Comparison of ENCODE assay signal across 28 cellular contexts in the genomic region with DNA sequence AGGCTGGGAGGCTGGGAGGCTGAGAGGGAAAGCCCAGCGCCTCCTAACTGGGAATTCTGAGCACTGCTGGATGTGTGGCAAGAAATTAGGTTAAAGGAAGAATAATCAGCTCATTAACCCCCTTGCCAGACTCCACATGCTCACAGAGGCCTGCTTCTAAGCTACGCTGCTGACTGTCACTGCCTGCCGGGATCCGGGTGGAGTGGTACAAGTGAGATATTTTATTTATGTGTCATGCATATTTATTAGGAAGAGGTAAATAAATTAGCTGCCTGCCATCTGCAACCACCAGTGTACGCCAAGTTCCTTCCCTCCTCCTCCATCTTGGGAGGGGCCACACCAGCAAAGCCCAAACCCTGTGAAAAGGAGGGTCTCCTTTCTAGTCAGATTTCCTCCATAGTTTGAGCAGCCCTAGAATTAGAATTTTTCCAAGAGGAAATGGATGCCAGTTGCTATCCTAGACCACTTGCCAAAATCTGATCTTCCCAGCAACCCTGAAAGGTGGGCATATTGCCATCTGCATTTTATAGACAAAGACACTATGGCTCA. TPM values are rescaled to one million over a fixed set of nuclear protein-coding genes. Genes with fewer than 3 reads are reported as not detected.
"Had no signal": no experiment of that assay in that cellular context is flagged by ENCODE, and none has a peak within 500 bp of the region (broad histone marks: within the 10 kb centered on the region; RNA-seq: fewer than 3 reads in every experiment).

No MANE protein-coding gene starts in this region.

- H3K27ac ChIP-seq: coronary artery, hepatocyte, parathyroid adenoma, psoas muscle, right lobe of liver, spleen had no signal

- H3K4me3 Mint-ChIP-seq: endodermal cell; naive B cell; nephron; stimulated activated naive B cell treated with anti-CD40 and anti-IgM and Interleukin-4, amounts not matched to agents 10 μg/mL and 1 μg/mL and 100 μg/mL, for 72 hours; stimulated activated naive CD8-positive, alpha-beta T cell treated with anti-CD3 and anti-CD28 coated beads, Interleukin-15, amount 100 ng/mL, for 72 hours had no signal

- H3K36me3 ChIP-seq: right lobe of liver, spleen had no signal

- H3K36me3 Mint-ChIP-seq: naive B cell; stimulated activated naive B cell treated with anti-CD40 and anti-IgM and Interleukin-4, amounts not matched to agents 10 μg/mL and 1 μg/mL and 100 μg/mL, for 72 hours had no signal

- DNase-seq: effector CD4-positive, alpha-beta T cell; endodermal cell; erythroblast; foreskin melanocyte; head of caudate nucleus; left colon; left ventricle myocardium superior; mesenchymal stem cell; midbrain; naive B cell; psoas muscle; retina; right lobe of liver; spleen; stimulated activated CD4-positive, alpha-beta T cell treated with anti-CD3 and anti-CD28 coated beads, Interleukin-15, amount 100 ng/mL, for 24 hours; stimulated activated CD4-positive, alpha-beta T cell treated with anti-CD3 and anti-CD28 coated beads, Interleukin-1b, Interleukin-23, amount 100 ng/mL, for 48 hours; stimulated activated CD4-positive, alpha-beta T cell treated with anti-CD3 and anti-CD28 coated beads, Interleukin-4, amount 100 ng/mL, for 4 hours; stimulated activated naive B cell treated with anti-CD40 and anti-IgM and Interleukin-4, amounts not matched to agents 10 μg/mL and 1 μg/mL and 100 μg/mL, for 72 hours; stimulated activated naive CD8-positive, alpha-beta T cell treated with anti-CD3 and anti-CD28 coated beads, Interleukin-15, amount 100 ng/mL, for 72 hours; trophoblast cell had no signal

- H3K9me3 Mint-ChIP-seq: endodermal cell; nephron; stimulated activated naive B cell treated with anti-CD40 and anti-IgM and Interleukin-4, amounts not matched to agents 10 μg/mL and 1 μg/mL and 100 μg/mL, for 72 hours; stimulated activated naive CD8-positive, alpha-beta T cell treated with anti-CD3 and anti-CD28 coated beads, Interleukin-15, amount 100 ng/mL, for 72 hours had no signal

- ATAC-seq: left colon; left ventricle myocardium superior; psoas muscle; right lobe of liver; stimulated activated naive B cell treated with anti-CD40 and anti-IgM and Interleukin-4, amounts not matched to agents 10 μg/mL and 1 μg/mL and 100 μg/mL, for 72 hours; stimulated activated naive CD8-positive, alpha-beta T cell treated with anti-CD3 and anti-CD28 coated beads, Interleukin-15, amount 100 ng/mL, for 72 hours had no signal

- H3K9me3 ChIP-seq: psoas muscle, right lobe of liver, spleen had no signal

- H3K27ac Mint-ChIP-seq: endodermal cell; naive B cell; nephron; stimulated activated naive B cell treated with anti-CD40 and anti-IgM and Interleukin-4, amounts not matched to agents 10 μg/mL and 1 μg/mL and 100 μg/mL, for 72 hours; stimulated activated naive CD8-positive, alpha-beta T cell treated with anti-CD3 and anti-CD28 coated beads, Interleukin-15, amount 100 ng/mL, for 72 hours had no signal

- H3K4me1 Mint-ChIP-seq: endodermal cell; naive B cell; stimulated activated naive B cell treated with anti-CD40 and anti-IgM and Interleukin-4, amounts not matched to agents 10 μg/mL and 1 μg/mL and 100 μg/mL, for 72 hours had no signal

- H3K27me3 ChIP-seq: hepatocyte, right lobe of liver had no signal

- H3K4me1 ChIP-seq: parathyroid adenoma, spleen had no signal

- H3K4me3 ChIP-seq: coronary artery, hepatocyte, lung, psoas muscle, right lobe of liver, spleen had no signal

RNA-seq across cellular contexts. Expression of a gene that starts 43.5 kb away (rescaled TPM):
- total RNA-seq: dermis microvascular lymphatic vessel endothelial cell, endothelial cell of umbilical vein, kidney epithelial cell had no signal
- polyA plus RNA-seq: endothelial cell of umbilical vein had no signal
